ENCODE assay signal across 15 cellular contexts in genomic region chr2:65499216-65499615, GRCh38.
"Had no signal": no experiment of that assay in that cellular context is flagged by ENCODE, and none has a peak within 500 bp of the region (broad histone marks: within the 10 kb centered on the region; RNA-seq: fewer than 3 reads in every experiment).

No MANE protein-coding gene starts in this region.

- DNase-seq: activated gamma-delta T cell treated with Interleukin-2 at 50 U/mL for 16 hours; activated T-cell treated with anti-CD3 and anti-CD28 coated beads, Interleukin-2, amount 50 U/mL, for 1 hour; aorta; effector CD4-positive, alpha-beta T cell; heart right ventricle; left colon; pancreas; right cardiac atrium; stimulated activated CD4-positive, alpha-beta T cell treated with anti-CD3 and anti-CD28 coated beads, Interleukin-12 subunit alpha, Interleukin-12 subunit beta, amount 100 ng/mL, for 4 hours; stimulated activated CD4-positive, alpha-beta T cell treated with anti-CD3 and anti-CD28 coated beads, Interleukin-4, amount 100 ng/mL, for 4 hours; stomach; uterus had no signal

- ATAC-seq: heart right ventricle, left colon, pancreas, right cardiac atrium, WTC11 had no signal

- H3K4me3 ChIP-seq: heart right ventricle, pancreas, stomach, suprapubic skin, tibial nerve, uterus had no signal
